ENCODE assay signal across 8 cellular contexts in the genomic region with DNA sequence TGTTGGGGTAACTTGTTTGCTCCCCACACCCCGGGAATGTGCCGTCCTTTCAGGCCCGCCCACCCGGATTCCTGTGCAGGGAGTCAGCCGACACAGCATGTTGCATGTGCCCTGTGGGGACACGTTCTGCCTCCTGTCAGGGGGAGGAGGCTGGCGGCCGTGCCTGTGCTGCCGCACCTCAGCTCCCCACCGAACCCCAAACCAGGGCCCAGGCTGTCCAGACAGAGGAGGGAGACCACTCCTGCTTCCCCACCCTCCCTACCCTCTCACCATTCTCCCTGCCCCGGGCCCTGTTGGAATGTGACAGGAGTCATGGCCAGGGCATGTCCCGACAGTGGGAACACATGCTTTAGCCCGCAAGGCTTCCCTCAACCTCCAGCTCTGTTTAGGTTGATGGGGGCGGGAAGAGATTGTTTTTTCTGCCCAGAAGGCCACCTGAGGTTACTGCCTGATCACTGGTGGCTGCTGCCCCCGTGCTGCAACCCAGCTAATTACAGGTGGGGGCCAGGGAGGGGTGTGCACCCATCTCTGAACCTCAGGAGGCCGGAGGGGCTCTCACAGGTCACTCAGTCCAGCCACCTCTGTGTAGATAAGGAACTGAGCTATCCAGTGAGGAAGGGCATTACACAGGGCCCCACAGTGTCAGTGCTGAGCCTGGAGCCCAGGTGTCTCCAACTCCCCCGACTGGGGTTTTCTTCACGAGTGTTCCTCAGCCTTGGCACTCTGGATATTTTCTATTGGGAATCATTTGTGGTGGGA. TPM values are rescaled to one million over a fixed set of nuclear protein-coding genes. Genes with fewer than 3 reads are reported as not detected.
A peak's percentile ranks its signal among the peaks of the same experiment; 100 is the strongest.
DNase-seq lines count a peak whose midpoint lies in the region; ATAC-seq and TF ChIP-seq lines count a peak whose summit lies in the region.

No MANE protein-coding gene starts in this region.

- H3K9me3 ChIP-seq in Peyer's patch (no peaks in the 10 kb centered on the region), fibroblast of lung (ENCODE audit: control insufficient read depth, insufficient read depth, low read depth, low read length) (no peaks in the 10 kb centered on the region)

- peaks cover 0 to 40% (median 0%) of the 10 kb centered on the region in 3 donors for H3K36me3 ChIP-seq in Peyer's patch
- peaks cover 10% of the 10 kb centered on the region for H3K36me3 ChIP-seq in fibroblast of lung (ENCODE audit: control insufficient read depth, insufficient read depth, low read length)

- ATAC-seq in GM18868 (IDR thresholded peaks at IDR 0.05; ENCODE audit: unreplicated experiment): no peak

- TF ChIP-seq POLR2A in Peyer's patch (IDR thresholded peaks at IDR 0.05): no peak

- no peaks in the 10 kb centered on the region for H3K27me3 ChIP-seq in Peyer's patch
- no peaks in the 10 kb centered on the region for H3K27me3 ChIP-seq in fibroblast of lung (ENCODE audit: control insufficient read depth, insufficient read depth, low read length)

- H3K4me1 ChIP-seq in Peyer's patch (peaks cover 0 to 19% (median 7%) of the 10 kb centered on the region in 4 donors), fibroblast of lung (ENCODE audit: control insufficient read depth, extremely low read depth, insufficient read depth, low read length) (peaks cover 24% of the 10 kb centered on the region)

- no peak overlapping the region for H3K9ac ChIP-seq in fibroblast of lung (ENCODE audit: insufficient read depth, low read length)

- DNase-seq in NCI-H146 (lab: John Stamatoyannopoulos, UW) (peak; percentile 26), NCI-H146 treated with DMSO at 0.1 percent for 48 hours (lab: John Stamatoyannopoulos, UW; ENCODE audit: unreplicated experiment) (no peak), Peyer's patch (no peak), fibroblast of lung (ENCODE audit: low read depth in 2 of 2) (peak; percentile 47 to 68), renal cortical epithelial cell (ENCODE audit: low read depth) (peak; percentile 62), GF-D8 (lab: John Stamatoyannopoulos, UW) (no peak), UCSD-AML1 (lab: John Stamatoyannopoulos, UW; ENCODE audit: unreplicated experiment) (no peak)

- H3K4me3 ChIP-seq in Peyer's patch (no peak overlapping the region), fibroblast of lung (replicated peaks in 1 of 4; ENCODE audit: control extremely low read depth in 1 of 4, insufficient read depth in 1 of 4, low read depth in 3 of 4, low read length in 4 of 4) (no peak overlapping the region)

- no peaks in the 10 kb centered on the region for H4K20me1 ChIP-seq in fibroblast of lung (ENCODE audit: control insufficient read depth, extremely low read depth, insufficient read depth, low read length)

- H3K4me2 ChIP-seq in fibroblast of lung (ENCODE audit: extremely low read depth, insufficient read depth, low read length): no peak overlapping the region

- peaks cover 4% of the 10 kb centered on the region for H3K79me2 ChIP-seq in fibroblast of lung (ENCODE audit: control insufficient read depth, insufficient read depth, low read length)

- H3K27ac ChIP-seq in Peyer's patch (no peak overlapping the region), fibroblast of lung (ENCODE audit: insufficient read depth, low read length) (peak overlapping the region; percentile 26)

- TF ChIP-seq CTCF in Peyer's patch (IDR thresholded peaks at IDR 0.05) (peak in 4 of 6 experiments; percentile 16 to 42 (median 34)), fibroblast of lung (conservative IDR thresholded peaks at IDR 0.05 in 1 of 2, IDR thresholded peaks at IDR 0.05 in 1 of 2; ENCODE audit: low read depth in 1 of 2, low read length in 2 of 2) (peak; percentile 40 to 59)

- no peak overlapping the region for H2AFZ ChIP-seq in fibroblast of lung (ENCODE audit: low read length)

RNA-seq across cellular contexts. Expression of a gene that starts 13.6 kb away (rescaled TPM):
- total RNA-seq in Peyer's patch (1 to 10 TPM in 1 of 4 donors, not detected in 3; 3.3 TPM), fibroblast of lung (0.26 and 0.33 TPM in 2 replicates), renal cortical epithelial cell (0.35 and 1.1 TPM in 2 replicates)
- 0.17 and 0.18 TPM in 2 replicates for polyA plus RNA-seq in fibroblast of lung
- 0.38 and 0.61 TPM in 2 replicates for polyA plus RNA-seq in fibroblast of lung (2012)
- not detected in 2 replicates for polyA minus RNA-seq in fibroblast of lung (ENCODE audit: low replicate concordance)

RNA-seq across cellular contexts. Expression of a gene that starts 19.2 kb away (rescaled TPM):
- 10 to 100 TPM; 21.4 to 58.6 (median 45.7) TPM for total RNA-seq in Peyer's patch
- total RNA-seq in fibroblast of lung: 7.4 and 8.9 TPM in 2 replicates
- polyA plus RNA-seq in fibroblast of lung: 18.9 and 22.9 TPM in 2 replicates
- 15.6 and 21.0 TPM in 2 replicates for polyA plus RNA-seq in fibroblast of lung (2012)
- polyA minus RNA-seq in fibroblast of lung (ENCODE audit: low replicate concordance): 12.6 and 22.3 TPM in 2 replicates
- total RNA-seq in renal cortical epithelial cell: 6.4 and 19.6 TPM in 2 replicates

RNA-seq across cellular contexts. Expression of a gene that starts 20.2 kb away (rescaled TPM):
- 100 to 1,000 TPM in 2 of 4 donors, 10 to 100 TPM in 2; 78.3 to 165 (median 108) TPM for total RNA-seq in Peyer's patch
- 83.7 and 106 TPM in 2 replicates for total RNA-seq in fibroblast of lung
- 173 TPM in 2 replicates for polyA plus RNA-seq in fibroblast of lung
- 137 TPM in 2 replicates for polyA plus RNA-seq in fibroblast of lung (2012)
- 298 and 444 TPM in 2 replicates for polyA minus RNA-seq in fibroblast of lung (ENCODE audit: low replicate concordance)
- 114 and 161 TPM in 2 replicates for total RNA-seq in renal cortical epithelial cell

RNA-seq across cellular contexts. Expression of a gene that starts 20.3 kb away (rescaled TPM):
- total RNA-seq in Peyer's patch (10 to 100 TPM in 3 of 4 donors, 1 to 10 TPM in 1; 8.6 to 29.7 (median 16.5) TPM), fibroblast of lung (27.4 and 32.4 TPM in 2 replicates), renal cortical epithelial cell (36.1 and 49.0 TPM in 2 replicates)
- polyA plus RNA-seq in fibroblast of lung: 39.7 and 55.2 TPM in 2 replicates
- polyA plus RNA-seq in fibroblast of lung (2012): 41.4 and 49.3 TPM in 2 replicates
- polyA minus RNA-seq in fibroblast of lung (ENCODE audit: low replicate concordance): 15.0 and 27.4 TPM in 2 replicates

RNA-seq across cellular contexts. Expression of a gene that starts 41.2 kb away (rescaled TPM):
- total RNA-seq in Peyer's patch: not detected
- under 0.01 and 0.17 TPM in 2 replicates for total RNA-seq in fibroblast of lung
- 0.23 and 0.50 TPM in 2 replicates for polyA plus RNA-seq in fibroblast of lung
- polyA plus RNA-seq in fibroblast of lung (2012): 0.63 and 0.84 TPM in 2 replicates
- 3.3 TPM in 1 of 2 replicates, not detected in the other for polyA minus RNA-seq in fibroblast of lung (ENCODE audit: low replicate concordance)
- 1.3 TPM in 1 of 2 replicates, not detected in the other for total RNA-seq in renal cortical epithelial cell

Comparison
In these comparisons a context has a peak if more than half of its experiments do, and no peak if none do; other contexts are left out.
1. DNase-seq: peak in NCI-H146 (single experiment), fibroblast of lung (2 of 2) and renal cortical epithelial cell (single experiment); none in NCI-H146 treated with DMSO at 0.1 percent for 48 hours (single experiment), Peyer's patch (0 of 3), GF-D8 (single experiment) and UCSD-AML1 (single experiment).